ENCODE assay signal across 10 cellular contexts in the genomic region with DNA sequence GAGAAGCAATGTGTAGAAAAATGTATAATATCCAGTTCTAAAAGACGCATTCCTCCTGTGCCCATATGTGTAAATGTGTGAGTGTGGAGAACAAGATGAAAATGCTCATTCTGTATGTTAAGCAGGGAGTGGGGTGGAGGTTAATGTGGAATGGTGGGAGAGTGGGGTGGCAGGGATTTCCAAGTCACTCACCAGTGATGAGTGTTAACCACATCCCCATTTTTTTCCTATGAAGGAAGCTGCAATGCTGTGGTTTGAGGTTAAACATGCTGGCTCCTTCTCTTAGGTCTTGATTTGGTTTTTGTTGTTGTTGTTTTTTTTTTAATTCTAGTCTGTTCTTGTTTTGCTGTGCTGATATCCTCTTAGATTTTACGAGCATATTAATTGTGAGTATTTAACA.
DNase-seq lines count a peak whose midpoint lies in the region; ATAC-seq, FAIRE-seq and TF ChIP-seq lines count a peak whose summit lies in the region.
"Had no signal": no experiment of that assay in that cellular context is flagged by ENCODE, and none has a peak within 500 bp of the region (broad histone marks: within the 10 kb centered on the region; RNA-seq: fewer than 3 reads in every experiment).

No MANE protein-coding gene starts in this region.

- DNase-seq in EH (ENCODE audit: low read depth) = peak; percentile 92
- peak; percentile 76 for DNase-seq in RCC 7860 (ENCODE audit: low spot score)
- peak; percentile 16 for DNase-seq in colonic mucosa
- peak; percentile 71 for DNase-seq in skeletal muscle cell (ENCODE audit: low read depth)
- DNase-seq in foreskin melanocyte = no peak
- no peak for DNase-seq in mesenteric fat pad (ENCODE audit: low spot score)
- DNase-seq in activated CD4-positive, alpha-beta memory T cell treated with anti-CD3 and anti-CD28 coated beads, Interleukin-2, amount 10 ng/mL, durations not matched to agents 7 days and 5 days = no peak
- DNase-seq: H7; stimulated activated CD4-positive, alpha-beta T cell treated with anti-CD3 and anti-CD28 coated beads, Interleukin-4, amount 100 ng/mL, for 4 hours had no signal

- H3K36me3 ChIP-seq in colonic mucosa = no peaks in the 10 kb centered on the region

- no peak overlapping the region for H3K9ac ChIP-seq in colonic mucosa (ENCODE audit: low read depth in 2 of 2, low read length in 2 of 2)

- H3K4me1 Mint-ChIP-seq in activated CD4-positive, alpha-beta memory T cell treated with anti-CD3 and anti-CD28 coated beads, Interleukin-2, amount 10 ng/mL, durations not matched to agents 7 days and 5 days = peaks cover 16% of the 10 kb centered on the region

- no peaks in the 10 kb centered on the region for H3K9me3 Mint-ChIP-seq in activated CD4-positive, alpha-beta memory T cell treated with anti-CD3 and anti-CD28 coated beads, Interleukin-2, amount 10 ng/mL, durations not matched to agents 7 days and 5 days

- ATAC-seq in HG03159 (IDR thresholded peaks at IDR 0.05; ENCODE audit: unreplicated experiment) = no peak

- peak; percentile 94 for FAIRE-seq in RCC 7860 (lab: Jason Lieb, UNC)

- peaks cover 15% of the 10 kb centered on the region for H3K27me3 Mint-ChIP-seq in activated CD4-positive, alpha-beta memory T cell treated with anti-CD3 and anti-CD28 coated beads, Interleukin-2, amount 10 ng/mL, durations not matched to agents 7 days and 5 days

- POLR2A ChIA-PET in activated CD4-positive, alpha-beta memory T cell treated with anti-CD3 and anti-CD28 coated beads, Interleukin-2, amount 10 ng/mL, durations not matched to agents 7 days and 5 days (lab: Charles Lee) = no interaction called here

- no peak overlapping the region for H3K4me3 Mint-ChIP-seq in activated CD4-positive, alpha-beta memory T cell treated with anti-CD3 and anti-CD28 coated beads, Interleukin-2, amount 10 ng/mL, durations not matched to agents 7 days and 5 days

- no peak for TF ChIP-seq CTCF in colonic mucosa (IDR thresholded peaks at IDR 0.05)

- no peak overlapping the region for H3K27ac ChIP-seq in colonic mucosa

- intact Hi-C loops in colonic mucosa (cut with DNase I) = no loop called here

- H3K9me3 ChIP-seq in colonic mucosa = no peaks in the 10 kb centered on the region

- H3K27me3 ChIP-seq in colonic mucosa = no peaks in the 10 kb centered on the region

- H3K36me3 Mint-ChIP-seq in activated CD4-positive, alpha-beta memory T cell treated with anti-CD3 and anti-CD28 coated beads, Interleukin-2, amount 10 ng/mL, durations not matched to agents 7 days and 5 days (ENCODE audit: low read depth) = no peaks in the 10 kb centered on the region

- H3K27ac Mint-ChIP-seq in activated CD4-positive, alpha-beta memory T cell treated with anti-CD3 and anti-CD28 coated beads, Interleukin-2, amount 10 ng/mL, durations not matched to agents 7 days and 5 days = no peak overlapping the region

- H3K4me1 ChIP-seq in colonic mucosa = no peaks in the 10 kb centered on the region

- H3K4me3 ChIP-seq in colonic mucosa (no peak overlapping the region), skeletal muscle cell (ENCODE audit: low read depth, low read length) (no peak overlapping the region)

- CTCF ChIA-PET in activated CD4-positive, alpha-beta memory T cell treated with anti-CD3 and anti-CD28 coated beads, Interleukin-2, amount 10 ng/mL, durations not matched to agents 7 days and 5 days (lab: Charles Lee) = no interaction called here

Comparison
In these comparisons a context has a peak if more than half of its experiments do, and no peak if none do; other contexts are left out.
1. DNase-seq: peak in EH (single experiment), RCC 7860 (single experiment), colonic mucosa (single experiment) and skeletal muscle cell (single experiment); none in foreskin melanocyte (single experiment), mesenteric fat pad (single experiment) and activated CD4-positive, alpha-beta memory T cell treated with anti-CD3 and anti-CD28 coated beads, Interleukin-2, amount 10 ng/mL, durations not matched to agents 7 days and 5 days (single experiment).